ENCODE assay signal across 1 cellular context in the genomic region with DNA sequence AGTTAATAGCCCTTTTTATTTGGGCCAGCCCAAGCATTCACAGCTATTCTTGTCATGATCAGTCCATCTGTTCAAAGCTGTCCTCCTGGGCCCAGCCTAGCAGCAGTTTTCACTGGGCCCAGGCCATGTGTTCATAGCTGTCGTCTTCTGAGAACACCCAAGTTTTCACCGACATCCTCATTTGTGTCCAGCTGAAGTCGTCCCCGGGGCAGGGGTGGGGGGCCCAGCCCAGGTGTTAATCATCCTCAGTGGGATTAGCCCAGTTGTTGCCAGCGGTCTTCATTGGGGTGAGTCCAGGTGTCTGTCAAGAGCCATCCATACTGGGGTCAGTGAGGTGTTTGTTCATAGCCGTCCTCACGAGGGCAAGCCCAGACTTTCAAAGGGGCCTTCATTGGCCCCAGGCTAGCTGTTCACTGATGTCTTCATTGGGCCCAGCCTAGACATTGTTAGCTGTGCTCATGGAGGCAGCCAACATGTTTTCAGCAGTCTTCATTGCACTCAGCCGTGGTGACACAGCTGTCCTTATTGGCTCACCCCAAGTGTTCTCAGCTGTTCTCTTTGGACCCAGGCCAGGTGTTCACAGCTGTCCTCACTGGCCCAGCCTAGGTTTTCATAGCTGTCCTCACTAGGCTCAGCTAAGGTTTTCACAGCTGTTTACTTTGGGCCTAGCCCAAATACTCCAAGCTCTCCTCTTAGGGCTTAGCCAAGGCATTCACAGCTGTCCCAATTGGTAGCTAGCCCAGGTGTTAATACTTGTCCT.
TF ChIP-seq lines count a peak whose summit lies in the region.

No MANE protein-coding gene starts in this region.

TF ChIP-seq in HEK293, 187 proteins besides CTCF, POLR2A, EP300 and RAD21 (continued from another document):
- peak; percentile 69 for TF ChIP-seq ZNF335 (tag by site-specific recombination; conservative IDR thresholded peaks at IDR 0.05)
- 0 out of 2 replicates have a peak, but pooled peaks have one; percentile 26 for TF ChIP-seq PRDM10 (tag by site-specific recombination; IDR thresholded peaks at IDR 0.05)
- TF ChIP-seq FEZF1 (tag by site-specific recombination; IDR thresholded peaks at IDR 0.05), result 0 out of 2 replicates have a peak, but pooled peaks have one; percentile 6
TF ChIP-seq in HEK293: peak in this region for 5.
